8 cellular contexts compared by ENCODE assay signal in the genomic region with DNA sequence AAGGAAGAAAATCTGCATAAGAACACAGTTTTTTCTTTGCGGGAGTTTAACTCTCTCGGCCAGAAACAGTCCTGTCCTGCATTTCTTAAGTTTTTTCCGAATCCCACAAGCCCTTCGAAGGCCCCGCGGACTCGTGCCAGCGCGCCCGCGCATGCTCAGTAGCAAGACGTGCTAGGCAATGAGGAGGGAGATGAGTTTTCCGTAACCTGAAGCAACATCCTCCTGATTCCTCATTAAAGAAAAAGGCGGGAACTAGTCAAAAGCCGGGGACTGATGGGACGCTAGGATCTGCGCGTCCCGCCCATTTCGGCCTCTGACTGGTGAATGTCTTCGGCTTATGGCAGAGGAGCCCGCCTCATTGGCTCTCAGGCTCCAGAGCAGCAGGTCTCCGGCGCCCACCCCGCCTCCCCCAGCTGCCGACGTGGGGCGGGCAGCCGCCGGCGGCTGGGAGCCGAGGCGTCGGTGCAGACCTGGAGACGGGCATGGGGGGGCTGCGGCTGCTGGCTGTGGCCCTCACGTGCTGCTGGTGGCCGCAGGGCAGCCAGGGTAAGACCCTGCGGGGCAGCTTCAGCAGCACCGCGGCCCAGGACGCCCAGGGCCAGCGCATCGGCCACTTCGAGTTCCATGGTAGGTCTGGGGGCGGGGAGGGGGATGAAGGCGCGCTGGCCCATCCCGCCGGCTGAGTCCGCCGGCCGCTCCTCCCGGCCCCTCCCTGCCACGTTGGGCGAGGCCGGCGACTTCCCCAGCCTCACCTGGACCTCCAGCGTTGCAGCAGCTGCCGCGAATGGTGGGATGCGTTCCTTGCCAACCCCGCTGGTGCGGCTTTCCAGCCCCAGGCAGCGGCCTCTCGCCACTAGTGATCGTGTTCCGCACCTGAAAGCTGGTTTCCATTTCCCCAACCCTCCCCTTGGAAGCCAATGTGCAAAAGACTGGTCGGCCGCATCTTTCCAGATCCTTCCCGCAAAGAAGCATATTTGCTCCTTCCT. TPM values are rescaled to one million over a fixed set of nuclear protein-coding genes. Genes with fewer than 3 reads are reported as not detected.
A peak's percentile ranks its signal among the peaks of the same experiment; 100 is the strongest.
DNase-seq lines count a peak whose midpoint lies in the region; ATAC-seq and TF ChIP-seq lines count a peak whose summit lies in the region.

A gene (plus strand): TSS at position 412 of the 986 bp plus-strand sequence. CDS start 71 bp downstream, at position 483.

- H3K4me1 ChIP-seq in ascending aorta (peaks cover 0 to 3% of the 10 kb centered on the region in 2 donors), right atrium auricular region (no peaks in the 10 kb centered on the region), prostate gland (replicated peaks) (no peaks in the 10 kb centered on the region)

- no peak for TF ChIP-seq CTCF in ascending aorta (IDR thresholded peaks at IDR 0.05)
- TF ChIP-seq CTCF in right atrium auricular region (IDR thresholded peaks at IDR 0.05): peak in 1 of 2 donors; percentile 15
- TF ChIP-seq CTCF in prostate gland (IDR thresholded peaks at IDR 0.05): no peak

- ATAC-seq in GM18499 (IDR thresholded peaks at IDR 0.05; ENCODE audit: insufficient read depth, unreplicated experiment) (peak; percentile 98), HG02885 (IDR thresholded peaks at IDR 0.05; ENCODE audit: poor library complexity, unreplicated experiment) (peak; percentile 99)

- peaks cover 0 to 15% of the 10 kb centered on the region in 2 donors for H3K36me3 ChIP-seq in ascending aorta
- peaks cover 7% of the 10 kb centered on the region for H3K36me3 ChIP-seq in right atrium auricular region
- H3K36me3 ChIP-seq in prostate gland: peaks cover 0 to 3% of the 10 kb centered on the region in 2 donors

- intact Hi-C loops in ascending aorta (cut with DNase I): loop anchor here (5.0 kb wide), 1 partner anchor 1374 kb away; a partner anchor contains a TSS
- intact Hi-C loops in prostate gland (cut with DNase I): loop anchor here (2.0 kb wide), 1 partner anchor 53 kb away; no protein-coding TSS in a partner anchor

- peak; percentile 99 for DNase-seq in NCI-H1694 (lab: John Stamatoyannopoulos, UW)
- peak; percentile 59 to 98 (median 83) for DNase-seq in T-helper 2 cell
- peak; percentile 94 to 99 for DNase-seq in ascending aorta (ENCODE audit: low spot score in 2 of 2)
- peak; percentile 98 for DNase-seq in right atrium auricular region (ENCODE audit: low spot score)
- peak; percentile 98 for DNase-seq in prostate gland (ENCODE audit: low spot score)
- peak; percentile 96 for DNase-seq in ureter (ENCODE audit: low spot score)

- H3K27me3 ChIP-seq in ascending aorta: no peaks in the 10 kb centered on the region
- H3K27me3 ChIP-seq in right atrium auricular region: no peaks in the 10 kb centered on the region
- no peaks in the 10 kb centered on the region for H3K27me3 ChIP-seq in prostate gland (replicated peaks; ENCODE audit: insufficient read depth)

- H3K4me3 ChIP-seq in ascending aorta (peak within 1 kb of the TSS; percentile 90 to 92), right atrium auricular region (peak within 1 kb of the TSS; percentile 70 to 80), prostate gland (peak within 1 kb of the TSS; percentile 90 to 95)

- peak within 1 kb of the TSS; percentile 84 to 89 for H3K27ac ChIP-seq in ascending aorta
- peak within 1 kb of the TSS; percentile 88 to 89 for H3K27ac ChIP-seq in right atrium auricular region
- peak within 1 kb of the TSS; percentile 84 to 89 for H3K27ac ChIP-seq in prostate gland

- peak; percentile 72 for TF ChIP-seq POLR2A in prostate gland (IDR thresholded peaks at IDR 0.05)

- under 1% methylated on average over 59 of the region's 71 CpGs for WGBS in prostate gland

- H3K9me3 ChIP-seq in ascending aorta: no peaks in the 10 kb centered on the region
- no peaks in the 10 kb centered on the region for H3K9me3 ChIP-seq in right atrium auricular region
- no peaks in the 10 kb centered on the region for H3K9me3 ChIP-seq in prostate gland

RNA-seq across cellular contexts. Expression of the gene that starts here (rescaled TPM):
- total RNA-seq in ascending aorta (2.3 TPM), right atrium auricular region (1 to 10 TPM; 3.8 to 5.0 TPM), prostate gland (1 to 10 TPM; 2.7 to 5.4 TPM), ureter (5.1 TPM)

Comparison
In these comparisons a context has a peak if more than half of its experiments do, and no peak if none do; other contexts are left out.
1. Peak in every context shown above with its lines: DNase-seq, ATAC-seq, H3K4me3 ChIP-seq and H3K27ac ChIP-seq.